15 cellular contexts compared by ENCODE assay signal in the genomic region with DNA sequence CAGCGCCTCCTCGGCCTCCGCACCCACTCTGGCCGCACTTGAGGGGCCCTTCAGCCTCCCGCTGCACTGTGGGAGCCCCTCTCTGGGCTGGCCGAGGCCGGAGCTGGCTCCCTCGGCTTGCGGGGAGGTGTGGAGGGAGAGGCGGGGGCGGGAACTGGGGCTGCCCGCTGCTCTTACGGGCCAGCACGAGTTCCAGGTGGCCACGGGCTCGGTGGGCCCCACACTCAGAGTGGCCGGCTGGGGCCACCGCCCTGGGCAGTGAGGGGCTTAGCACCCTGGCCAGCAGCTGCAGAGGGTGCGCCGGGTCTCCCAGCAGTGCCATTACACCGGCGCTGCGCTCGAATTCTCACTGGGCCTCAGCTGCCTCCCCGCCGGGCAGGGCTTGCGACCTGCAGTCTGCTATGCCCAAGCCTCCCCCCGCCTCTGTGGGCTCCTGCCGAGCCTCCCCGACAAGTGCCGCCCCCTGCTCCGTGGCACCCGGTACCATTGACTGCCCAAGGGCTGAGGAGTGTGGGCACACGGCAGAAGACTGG.
DNase-seq lines count a peak whose midpoint lies in the region; ATAC-seq and TF ChIP-seq lines count a peak whose summit lies in the region.
"Had no signal": no experiment of that assay in that cellular context is flagged by ENCODE, and none has a peak within 500 bp of the region (broad histone marks: within the 10 kb centered on the region; RNA-seq: fewer than 3 reads in every experiment).

No MANE protein-coding gene starts in this region.

- H2AFZ ChIP-seq in neuronal stem cell (ENCODE audit: low read length), result no peak overlapping the region

- no peaks in the 10 kb centered on the region for H3K36me3 ChIP-seq in neuronal stem cell (replicated peaks in 1 of 2; ENCODE audit: control insufficient read depth in 2 of 2, insufficient read depth in 2 of 2, low read length in 2 of 2)
- H3K36me3 ChIP-seq in testis (ENCODE audit: low read depth, missing control alignments), result no peaks in the 10 kb centered on the region
- H3K36me3 ChIP-seq: BLaER1 had no signal

- H2BK15ac ChIP-seq in neuronal stem cell (ENCODE audit: low read length), result no peak overlapping the region

- no peaks in the 10 kb centered on the region for H3K4me1 ChIP-seq in neuronal stem cell (ENCODE audit: control insufficient read depth in 2 of 2, insufficient read depth in 1 of 2, low read depth in 1 of 2, low read length in 2 of 2)
- H3K4me1 ChIP-seq in testis, result no peaks in the 10 kb centered on the region
- H3K4me1 ChIP-seq: BLaER1 had no signal

- no peak overlapping the region for H4K91ac ChIP-seq in neuronal stem cell (ENCODE audit: low read depth, low read length, poor library complexity)

- H3K23ac ChIP-seq in neuronal stem cell (ENCODE audit: low read depth, low read length, poor library complexity), result peak overlapping the region; percentile 31

- H3K14ac ChIP-seq in neuronal stem cell (ENCODE audit: low read length), result peak overlapping the region; percentile 71

- no peak overlapping the region for H2BK120ac ChIP-seq in neuronal stem cell (ENCODE audit: low read depth, low read length)

- H3K9ac ChIP-seq in neuronal stem cell (ENCODE audit: low read depth, low read length, poor library complexity), result no peak overlapping the region
- H3K9ac ChIP-seq: BLaER1 had no signal

- H2AK5ac ChIP-seq in neuronal stem cell (ENCODE audit: low read depth, low read length), result no peak overlapping the region

- H3K27me3 ChIP-seq in neuronal stem cell (ENCODE audit: control insufficient read depth in 3 of 3, insufficient read depth in 3 of 3, low read depth in 1 of 3, low read length in 3 of 3) (no peaks in the 10 kb centered on the region), testis (no peaks in the 10 kb centered on the region)
- H3K27me3 ChIP-seq: BLaER1 had no signal

- no peak overlapping the region for H3K27ac ChIP-seq in neuronal stem cell (replicated peaks; ENCODE audit: low read length)
- H3K27ac ChIP-seq in testis, result no peak overlapping the region
- H3K27ac ChIP-seq: BLaER1 had no signal

- H3K4me3 ChIP-seq in neuronal stem cell (ENCODE audit: low read length in 2 of 2), result no peak overlapping the region
- H3K4me3 ChIP-seq in testis, result peak overlapping the region in 1 of 2 donors; percentile 46
- H3K4me3 ChIP-seq: BLaER1 had no signal

- H3K9me3 ChIP-seq in neuronal stem cell (replicated peaks in 1 of 2; ENCODE audit: control insufficient read depth in 2 of 2, insufficient read depth in 1 of 2, low read depth in 1 of 2, low read length in 2 of 2), result no peaks in the 10 kb centered on the region
- H3K9me3 ChIP-seq in testis, result no peaks in the 10 kb centered on the region

- TF ChIP-seq CTCF in testis (IDR thresholded peaks at IDR 0.05) (no peak), GM10266 (IDR thresholded peaks at IDR 0.05; ENCODE audit: control insufficient read depth, insufficient read depth, low read depth, missing control alignments) (no peak)

- intact Hi-C loops in left ventricle myocardium superior (cut with micrococcal nuclease) (no loop called here), cardiac septum (cut with DNase I) (no loop called here), testis (cut with DNase I; ENCODE audit: low total_unique reads) (no loop called here), left colon (cut with DNase I, micrococcal nuclease) (no loop called here)

- WGBS in neuronal stem cell (ENCODE audit: extremely low coverage in 2 of 2, insufficient read length in 2 of 2, insufficient replicate concordance in 1 of 2), 2 donors, result no CpG with 5 or more reads among the region's 34 CpGs
- WGBS in testis, 2 donors, result 83 to 93% methylated on average over 1 to 33 of the region's 34 CpGs

- DNase-seq in left ventricle myocardium superior (peak; percentile 17), cardiac septum (ENCODE audit: low spot score) (no peak), neuronal stem cell (ENCODE audit: low spot score) (no peak), testis (peak; percentile 23), GM10266 (ENCODE audit: extremely low spot score) (no peak), SW480 (ENCODE audit: low spot score) (no peak), left colon (no peak)
- DNase-seq: 8988T; AML-193; CD4-positive, CD25-positive, alpha-beta regulatory T cell; DMS53; GF-D8; GOT3; H9 had no signal

- H3K4me2 ChIP-seq in neuronal stem cell (ENCODE audit: insufficient read depth, low read length, poor library complexity, severe bottlenecking), result no peak overlapping the region
- H3K4me2 ChIP-seq: BLaER1 had no signal

- no peak overlapping the region for H4K8ac ChIP-seq in neuronal stem cell (ENCODE audit: low read depth, low read length)

- H2BK12ac ChIP-seq in neuronal stem cell (ENCODE audit: low read length), result peak overlapping the region; percentile 22

- H2BK5ac ChIP-seq in neuronal stem cell (ENCODE audit: low read length), result no peak overlapping the region

- no peaks in the 10 kb centered on the region for H3K79me1 ChIP-seq in neuronal stem cell (ENCODE audit: low read depth, low read length)

- no peak overlapping the region for H3K4ac ChIP-seq in neuronal stem cell (ENCODE audit: low read length)

- no peak for ATAC-seq in left ventricle myocardium superior
- ATAC-seq in left colon, result no peak

- TF ChIP-seq POLR2A in testis (IDR thresholded peaks at IDR 0.05), result no peak

- no peak overlapping the region for H3K18ac ChIP-seq in neuronal stem cell (ENCODE audit: low read length)

Comparison
In these comparisons a context has a peak if more than half of its experiments do, and no peak if none do; other contexts are left out.
1. DNase-seq: peak in left ventricle myocardium superior (single experiment) and testis (single experiment); none in cardiac septum (single experiment), neuronal stem cell (single experiment), GM10266 (single experiment), SW480 (single experiment) and left colon (0 of 2).